8 cellular contexts compared by ENCODE assay signal in genomic region chr3:46812237-46812791, GRCh38. TPM values are rescaled to one million over a fixed set of nuclear protein-coding genes. Genes with fewer than 3 reads are reported as not detected.
DNase-seq lines count a peak whose midpoint lies in the region; ATAC-seq, FAIRE-seq and TF ChIP-seq lines count a peak whose summit lies in the region.

No MANE protein-coding gene starts in this region.

- H3K27me3 Mint-ChIP-seq in activated B cell treated with CpG ODN at 0.5 μM for 24 hours = peaks cover 19% of the 10 kb centered on the region

- FAIRE-seq in bronchial epithelial cell (lab: Jason Lieb, UNC) = no peak

- peak; percentile 94 for ATAC-seq in activated B cell treated with CpG ODN at 0.5 μM for 24 hours (ENCODE audit: low read depth)
- ATAC-seq in left colon = peak; percentile 99
- ATAC-seq in GM18519 (IDR thresholded peaks at IDR 0.05; ENCODE audit: low FRiP score, unreplicated experiment) = no peak

- H3K4me3 ChIP-seq in bronchial epithelial cell (ENCODE audit: low read depth, low read length) = peak overlapping the region; percentile 31

- POLR2A ChIA-PET in activated B cell treated with CpG ODN at 0.5 μM for 24 hours (lab: Charles Lee) = no interaction called here

- H3K4me3 Mint-ChIP-seq in activated B cell treated with CpG ODN at 0.5 μM for 24 hours = peak overlapping the region; percentile 79

- CTCF ChIA-PET in activated B cell treated with CpG ODN at 0.5 μM for 24 hours (lab: Charles Lee) = no interaction called here

- TF ChIP-seq CTCF in activated B cell treated with CpG ODN at 0.5 μM for 24 hours (IDR thresholded peaks at IDR 0.05) (no peak), bronchial epithelial cell (IDR thresholded peaks at IDR 0.05; ENCODE audit: insufficient read depth, low read length, severe bottlenecking) (no peak)

- no peak overlapping the region for H3K27ac Mint-ChIP-seq in activated B cell treated with CpG ODN at 0.5 μM for 24 hours

- no peaks in the 10 kb centered on the region for H3K9me3 Mint-ChIP-seq in activated B cell treated with CpG ODN at 0.5 μM for 24 hours

- peak; percentile 52 for DNase-seq in NCI-H146 (lab: John Stamatoyannopoulos, UW)
- DNase-seq in NCI-H146 treated with DMSO at 0.1 percent for 48 hours (lab: John Stamatoyannopoulos, UW; ENCODE audit: unreplicated experiment) = no peak
- peak; percentile 59 for DNase-seq in activated B cell treated with CpG ODN at 0.5 μM for 24 hours
- DNase-seq in bronchial epithelial cell (ENCODE audit: low read depth) = peak; percentile 62
- peak; percentile 60 to 80 for DNase-seq in left colon
- peak; percentile 71 to 79 for DNase-seq in stimulated activated CD4-positive, alpha-beta T cell treated with anti-CD3 and anti-CD28 coated beads, Interleukin-4, amount 100 ng/mL, for 4 hours
- DNase-seq in midbrain (lab: John Stamatoyannopoulos, UW) = no peak

- no peaks in the 10 kb centered on the region for H3K36me3 Mint-ChIP-seq in activated B cell treated with CpG ODN at 0.5 μM for 24 hours (ENCODE audit: low read depth)

- H3K4me1 Mint-ChIP-seq in activated B cell treated with CpG ODN at 0.5 μM for 24 hours = peaks cover 7% of the 10 kb centered on the region

- intact Hi-C loops in activated B cell treated with CpG ODN at 0.5 μM for 24 hours (cut with micrococcal nuclease) (no loop called here), left colon (cut with DNase I, micrococcal nuclease) (no loop called here)

- H3K27me3 ChIP-seq in bronchial epithelial cell (ENCODE audit: control insufficient read depth, insufficient read depth, low read length) = peaks cover 2% of the 10 kb centered on the region

- no peaks in the 10 kb centered on the region for H3K36me3 ChIP-seq in bronchial epithelial cell (ENCODE audit: control insufficient read depth, insufficient read depth, low read length)

RNA-seq across cellular contexts. Expression of gene MYL3, which starts 50.9 kb away (rescaled TPM):
- total RNA-seq in activated B cell treated with CpG ODN at 0.5 μM for 24 hours (not detected in 2 replicates), bronchial epithelial cell (not detected in 2 replicates), left colon (under 1 TPM; 0.47 to 0.79 TPM)

Comparison
In these comparisons a context has a peak if more than half of its experiments do, and no peak if none do; other contexts are left out.
1. DNase-seq: peak in NCI-H146 (single experiment), activated B cell treated with CpG ODN at 0.5 μM for 24 hours (single experiment), bronchial epithelial cell (single experiment), left colon (2 of 2) and stimulated activated CD4-positive, alpha-beta T cell treated with anti-CD3 and anti-CD28 coated beads, Interleukin-4, amount 100 ng/mL, for 4 hours (2 of 2); none in NCI-H146 treated with DMSO at 0.1 percent for 48 hours (single experiment) and midbrain (single experiment).